Comparison of ENCODE assay signal across 1 cellular context in the genomic region with DNA sequence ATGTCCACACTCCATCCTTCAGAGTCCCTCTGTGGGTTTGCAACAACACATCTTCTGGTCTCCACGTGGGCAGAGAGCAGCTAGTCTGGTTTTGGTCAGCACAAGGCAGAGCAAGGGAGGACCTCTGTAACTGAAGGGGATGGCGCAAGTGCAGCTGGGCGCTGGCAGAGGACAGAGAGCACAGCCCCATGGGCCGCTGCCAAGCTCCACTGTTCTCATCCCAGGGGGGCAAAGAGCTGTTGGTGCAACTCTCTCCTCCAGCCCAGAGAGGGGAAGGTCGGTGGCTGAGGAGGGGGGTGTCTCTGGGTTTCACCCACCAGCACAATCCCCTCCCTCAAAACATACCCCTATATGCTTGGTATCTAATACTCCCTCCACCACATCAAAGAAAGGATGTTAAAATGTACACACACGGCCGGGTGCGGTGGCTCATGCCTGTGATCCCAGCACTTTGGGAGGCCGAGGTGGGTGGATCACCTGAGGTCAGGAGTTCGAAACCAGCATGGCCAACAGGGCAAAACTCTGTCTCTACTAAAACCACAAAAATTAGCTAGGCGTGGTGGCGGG.
TF ChIP-seq lines count a peak whose summit lies in the region.

No MANE protein-coding gene starts in this region.

TF ChIP-seq in HepG2, 621 proteins besides CTCF, POLR2A, EP300 and RAD21 (continued from another document and continues in another):
- TF ChIP-seq HNRNPH1 (optimal IDR thresholded peaks at IDR 0.05; ENCODE audit: low read depth, low read length) (peak; percentile 46), SSRP1 (CRISPR knock-in tag; IDR thresholded peaks at IDR 0.05) (0 out of 2 replicates have a peak, but pooled peaks have one; percentile 18), U2AF2 (IDR thresholded peaks at IDR 0.05; ENCODE audit: low read depth, low read length) (no peak), ZNF572 (CRISPR knock-in tag; IDR thresholded peaks at IDR 0.05) (peak; percentile 94), ISL2 (CRISPR knock-in tag; IDR thresholded peaks at IDR 0.05) (no peak), CBX1 (IDR thresholded peaks at IDR 0.05; ENCODE audit: low read depth) (no peak), TRAFD1 (CRISPR knock-in tag; IDR thresholded peaks at IDR 0.05; ENCODE audit: borderline replicate concordance) (no peak), BHLHE40 (IDR thresholded peaks at IDR 0.05; ENCODE audit: low read length) (no peak), KMT2A (CRISPR knock-in tag; IDR thresholded peaks at IDR 0.05) (no peak), UBTF (CRISPR knock-in tag; IDR thresholded peaks at IDR 0.05) (peak; percentile 55), ATF2 (CRISPR knock-in tag; IDR thresholded peaks at IDR 0.05) (peak; percentile 30; the same call in 1 of the 2 replicates), SIX1 (CRISPR knock-in tag; IDR thresholded peaks at IDR 0.05; ENCODE audit: borderline replicate concordance) (peak; percentile 15; the same call in 1 of the 2 replicates), RBFOX2 (IDR thresholded peaks at IDR 0.05; ENCODE audit: low read depth, low read length) (no peak), NCOA2 (CRISPR knock-in tag; IDR thresholded peaks at IDR 0.05) (no peak), SP140L (CRISPR knock-in tag; IDR thresholded peaks at IDR 0.05; ENCODE audit: borderline replicate concordance) (no peak), ATRX (CRISPR knock-in tag; IDR thresholded peaks at IDR 0.05; ENCODE audit: borderline replicate concordance) (no peak), ZNF124 (CRISPR knock-in tag; IDR thresholded peaks at IDR 0.05) (no peak), PHB2 (IDR thresholded peaks at IDR 0.05; ENCODE audit: partially characterized antibody) (no peak), ASH2L (IDR thresholded peaks at IDR 0.05; ENCODE audit: insufficient read length, low read depth, low read length) (no peak), ZNF780A (CRISPR knock-in tag; IDR thresholded peaks at IDR 0.05) (no peak), ZBED4 (CRISPR knock-in tag; IDR thresholded peaks at IDR 0.05; ENCODE audit: borderline replicate concordance) (no peak), CEBPG (CRISPR knock-in tag; IDR thresholded peaks at IDR 0.05) (peak; percentile 82), ZFAT (CRISPR knock-in tag; conservative IDR thresholded peaks at IDR 0.05) (no peak), ELF3 (CRISPR knock-in tag; IDR thresholded peaks at IDR 0.05) (no peak), ZFP90 (CRISPR knock-in tag; IDR thresholded peaks at IDR 0.05; ENCODE audit: borderline replicate concordance) (no peak), ZBTB21 (CRISPR knock-in tag; IDR thresholded peaks at IDR 0.05) (no peak), SMARCE1 (IDR thresholded peaks at IDR 0.05; ENCODE audit: borderline replicate concordance) (no peak), SETDB1 (CRISPR knock-in tag; IDR thresholded peaks at IDR 0.05; ENCODE audit: borderline replicate concordance) (0 out of 2 replicates have a peak, but pooled peaks have one; percentile 20), SMC3 (IDR thresholded peaks at IDR 0.05; ENCODE audit: low read length) (no peak), TBX2 (CRISPR knock-in tag; IDR thresholded peaks at IDR 0.05; ENCODE audit: borderline replicate concordance) (peak; percentile 60; the same call in 1 of the 2 replicates), ZEB1 (IDR thresholded peaks at IDR 0.05; ENCODE audit: insufficient replicate concordance, low read depth) (no peak), ZNF484 (CRISPR knock-in tag; IDR thresholded peaks at IDR 0.05; ENCODE audit: borderline replicate concordance, low read depth) (no peak), ZNF256 (CRISPR knock-in tag; conservative IDR thresholded peaks at IDR 0.05) (no peak), AGO1 (IDR thresholded peaks at IDR 0.05; ENCODE audit: low read depth, low read length, poor library complexity, severe bottlenecking) (no peak), ZUFSP (CRISPR knock-in tag; IDR thresholded peaks at IDR 0.05; ENCODE audit: borderline replicate concordance) (no peak), CBFB (CRISPR knock-in tag; IDR thresholded peaks at IDR 0.05) (peak; percentile 91)
- TF ChIP-seq, protein P1, sequence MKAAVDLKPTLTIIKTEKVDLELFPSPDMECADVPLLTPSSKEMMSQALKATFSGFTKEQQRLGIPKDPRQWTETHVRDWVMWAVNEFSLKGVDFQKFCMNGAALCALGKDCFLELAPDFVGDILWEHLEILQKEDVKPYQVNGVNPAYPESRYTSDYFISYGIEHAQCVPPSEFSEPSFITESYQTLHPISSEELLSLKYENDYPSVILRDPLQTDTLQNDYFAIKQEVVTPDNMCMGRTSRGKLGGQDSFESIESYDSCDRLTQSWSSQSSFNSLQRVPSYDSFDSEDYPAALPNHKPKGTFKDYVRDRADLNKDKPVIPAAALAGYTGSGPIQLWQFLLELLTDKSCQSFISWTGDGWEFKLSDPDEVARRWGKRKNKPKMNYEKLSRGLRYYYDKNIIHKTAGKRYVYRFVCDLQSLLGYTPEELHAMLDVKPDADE (CRISPR knock-in tag; IDR thresholded peaks at IDR 0.05) = no peak
- TF ChIP-seq, protein P2, sequence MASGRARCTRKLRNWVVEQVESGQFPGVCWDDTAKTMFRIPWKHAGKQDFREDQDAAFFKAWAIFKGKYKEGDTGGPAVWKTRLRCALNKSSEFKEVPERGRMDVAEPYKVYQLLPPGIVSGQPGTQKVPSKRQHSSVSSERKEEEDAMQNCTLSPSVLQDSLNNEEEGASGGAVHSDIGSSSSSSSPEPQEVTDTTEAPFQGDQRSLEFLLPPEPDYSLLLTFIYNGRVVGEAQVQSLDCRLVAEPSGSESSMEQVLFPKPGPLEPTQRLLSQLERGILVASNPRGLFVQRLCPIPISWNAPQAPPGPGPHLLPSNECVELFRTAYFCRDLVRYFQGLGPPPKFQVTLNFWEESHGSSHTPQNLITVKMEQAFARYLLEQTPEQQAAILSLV (CRISPR knock-in tag; IDR thresholded peaks at IDR 0.05; ENCODE audit: borderline replicate concordance) = no peak
- TF ChIP-seq, protein P3, sequence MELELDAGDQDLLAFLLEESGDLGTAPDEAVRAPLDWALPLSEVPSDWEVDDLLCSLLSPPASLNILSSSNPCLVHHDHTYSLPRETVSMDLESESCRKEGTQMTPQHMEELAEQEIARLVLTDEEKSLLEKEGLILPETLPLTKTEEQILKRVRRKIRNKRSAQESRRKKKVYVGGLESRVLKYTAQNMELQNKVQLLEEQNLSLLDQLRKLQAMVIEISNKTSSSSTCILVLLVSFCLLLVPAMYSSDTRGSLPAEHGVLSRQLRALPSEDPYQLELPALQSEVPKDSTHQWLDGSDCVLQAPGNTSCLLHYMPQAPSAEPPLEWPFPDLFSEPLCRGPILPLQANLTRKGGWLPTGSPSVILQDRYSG (CRISPR knock-in tag; IDR thresholded peaks at IDR 0.05) = no peak
- TF ChIP-seq, protein P4, sequence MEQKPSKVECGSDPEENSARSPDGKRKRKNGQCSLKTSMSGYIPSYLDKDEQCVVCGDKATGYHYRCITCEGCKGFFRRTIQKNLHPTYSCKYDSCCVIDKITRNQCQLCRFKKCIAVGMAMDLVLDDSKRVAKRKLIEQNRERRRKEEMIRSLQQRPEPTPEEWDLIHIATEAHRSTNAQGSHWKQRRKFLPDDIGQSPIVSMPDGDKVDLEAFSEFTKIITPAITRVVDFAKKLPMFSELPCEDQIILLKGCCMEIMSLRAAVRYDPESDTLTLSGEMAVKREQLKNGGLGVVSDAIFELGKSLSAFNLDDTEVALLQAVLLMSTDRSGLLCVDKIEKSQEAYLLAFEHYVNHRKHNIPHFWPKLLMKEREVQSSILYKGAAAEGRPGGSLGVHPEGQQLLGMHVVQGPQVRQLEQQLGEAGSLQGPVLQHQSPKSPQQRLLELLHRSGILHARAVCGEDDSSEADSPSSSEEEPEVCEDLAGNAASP (CRISPR knock-in tag; IDR thresholded peaks at IDR 0.05; ENCODE audit: borderline replicate concordance) = peak; percentile 52; the same call in 1 of the 2 replicates
